16 cellular contexts compared by ENCODE assay signal in genomic region chr5:68193481-68194036, GRCh38. TPM values are rescaled to one million over a fixed set of nuclear protein-coding genes. Genes with fewer than 3 reads are reported as not detected.
DNase-seq lines count a peak whose midpoint lies in the region; ATAC-seq, FAIRE-seq and TF ChIP-seq lines count a peak whose summit lies in the region.
"Had no signal": no experiment of that assay in that cellular context is flagged by ENCODE, and none has a peak within 500 bp of the region (broad histone marks: within the 10 kb centered on the region; RNA-seq: fewer than 3 reads in every experiment).

No MANE protein-coding gene starts in this region.

- H3K27ac ChIP-seq in RWPE2 (ENCODE audit: poor library complexity, severe bottlenecking) (peak overlapping the region; percentile 67), esophagus muscularis mucosa (replicated peaks in 1 of 4) (no peak overlapping the region), mesodermal cell (ENCODE audit: low read depth, low read length, severe bottlenecking) (peak overlapping the region; percentile 57), left lung (no peak overlapping the region)
- H3K27ac ChIP-seq: BLaER1 had no signal

- FAIRE-seq in GM12891 (lab: Jason Lieb, UNC) = no peak

- POLR2A ChIA-PET in GM10248 (lab: Yijun Ruan, JAX) = no interaction called here

- intact Hi-C loops in esophagus muscularis mucosa (cut with DNase I) = no loop called here
- intact Hi-C loops in left lung (cut with DNase I) = no loop called here

- TF ChIP-seq CTCF in RWPE2 (IDR thresholded peaks at IDR 0.05; ENCODE audit: poor library complexity, severe bottlenecking) (no peak), esophagus muscularis mucosa (IDR thresholded peaks at IDR 0.05) (no peak), GM10248 (IDR thresholded peaks at IDR 0.05; ENCODE audit: control extremely low read depth, extremely low read depth, low read depth, missing control alignments) (no peak), left lung (IDR thresholded peaks at IDR 0.05) (no peak)

- TF ChIP-seq POLR2A in GM12891 (IDR thresholded peaks at IDR 0.05; ENCODE audit: low read depth, low read length) (no peak), esophagus muscularis mucosa (IDR thresholded peaks at IDR 0.05; ENCODE audit: low read depth) (no peak)

- no peak for DNase-seq in GM12891 (ENCODE audit: insufficient read length, low spot score)
- DNase-seq in RWPE2 (ENCODE audit: low spot score) = no peak
- DNase-seq in esophagus muscularis mucosa (ENCODE audit: extremely low spot score) = peak; percentile 64
- DNase-seq in GM10248 (ENCODE audit: extremely low spot score) = no peak
- DNase-seq in AML-193 (lab: John Stamatoyannopoulos, UW) = no peak
- DNase-seq in left lung = no peak
- DNase-seq: cerebellar nuclear complex; naive thymus-derived CD8-positive, alpha-beta T cell; NCI-H1105; NCI-H446 treated with DMSO at 0.1 percent for 48 hours; stimulated activated naive CD8-positive, alpha-beta T cell treated with anti-CD3 and anti-CD28 coated beads, Interleukin-15, Interleukin-2, amounts not matched to agents 100 U/mL and 50 U/mL, for 24 hours had no signal

- 61% methylated on average over 3 of the region's 3 CpGs for WGBS in esophagus muscularis mucosa
- WGBS in mesodermal cell (ENCODE audit: insufficient coverage in 2 of 2), 2 experiments = 0% methylated on average over 2 of the region's 3 CpGs; no CpG with 5 or more reads in 1 of the 2 experiments

- H3K36me3 ChIP-seq in RWPE2 (ENCODE audit: low read depth) (no peaks in the 10 kb centered on the region), esophagus muscularis mucosa (no peaks in the 10 kb centered on the region), mesodermal cell (ENCODE audit: control insufficient read depth, insufficient read depth, low read length) (no peaks in the 10 kb centered on the region), left lung (no peaks in the 10 kb centered on the region)
- H3K36me3 ChIP-seq: BLaER1 had no signal

- CTCF ChIA-PET in GM10248 (lab: Yijun Ruan, JAX) = interaction anchor here (1.7 to 2.5 kb wide), 2 partner anchors 20 to 23 kb away, joined by 5 to 10 read pairs; partner anchors contain the start of gene PIK3R1

- no peak for TF ChIP-seq EP300 in esophagus muscularis mucosa (IDR thresholded peaks at IDR 0.05)

- no peak overlapping the region for H3K4me3 ChIP-seq in RWPE2 (ENCODE audit: severe bottlenecking)
- no peak overlapping the region for H3K4me3 ChIP-seq in esophagus muscularis mucosa
- no peak overlapping the region for H3K4me3 ChIP-seq in mesodermal cell (ENCODE audit: extremely low read depth, insufficient read depth, low read length, poor library complexity, severe bottlenecking)
- no peak overlapping the region for H3K4me3 ChIP-seq in left lung
- H3K4me3 ChIP-seq: BLaER1 had no signal

- ATAC-seq in RWPE2 (ENCODE audit: low read depth) = peak; percentile 87
- no peak for ATAC-seq in HG03521 (IDR thresholded peaks at IDR 0.05; ENCODE audit: unreplicated experiment)
- no peak for ATAC-seq in left lung
- ATAC-seq: HCT116; naive thymus-derived CD8-positive, alpha-beta T cell; Panc1; stimulated activated naive CD8-positive, alpha-beta T cell treated with anti-CD3 and anti-CD28 coated beads, Interleukin-15, Interleukin-2, amounts not matched to agents 100 U/mL and 50 U/mL, for 24 hours had no signal

- H3K9me3 ChIP-seq in RWPE2 (ENCODE audit: severe bottlenecking) (no peaks in the 10 kb centered on the region), esophagus muscularis mucosa (no peaks in the 10 kb centered on the region), mesodermal cell (ENCODE audit: control insufficient read depth, low read length) (no peaks in the 10 kb centered on the region), left lung (no peaks in the 10 kb centered on the region)
- H3K9me3 ChIP-seq: BLaER1 had no signal

- H3K27me3 ChIP-seq in RWPE2 (ENCODE audit: insufficient read depth, poor library complexity, severe bottlenecking) (no peaks in the 10 kb centered on the region), esophagus muscularis mucosa (no peaks in the 10 kb centered on the region), left lung (no peaks in the 10 kb centered on the region)
- H3K27me3 ChIP-seq: BLaER1 had no signal

- H3K4me1 ChIP-seq in RWPE2 (ENCODE audit: insufficient read depth, poor library complexity, severe bottlenecking) (peaks cover 23% of the 10 kb centered on the region), esophagus muscularis mucosa (peaks cover 0 to 2% (median 0%) of the 10 kb centered on the region in 4 donors), mesodermal cell (ENCODE audit: control insufficient read depth, insufficient read depth, low read length, poor library complexity, severe bottlenecking) (peaks cover 12% of the 10 kb centered on the region), left lung (peaks cover 0 to 8% of the 10 kb centered on the region in 2 donors)

TF ChIP-seq in GM12891, 5 proteins besides CTCF, POLR2A, EP300 and RAD21:
- no peak for TF ChIP-seq TAF1 (IDR thresholded peaks at IDR 0.05; ENCODE audit: low read depth, low read length)
- TF ChIP-seq SPI1 (IDR thresholded peaks at IDR 0.05; ENCODE audit: low read depth, low read length) = peak; percentile 67

RNA-seq across cellular contexts. Expression of gene PIK3R1, which starts 22.0 kb away (rescaled TPM):
- 16.1 TPM for polyA plus RNA-seq in GM12891 (2012; ENCODE audit: low read depth, missing spikeins)
- 100 to 1,000 TPM; 244 to 563 (median 329) TPM for total RNA-seq in esophagus muscularis mucosa
- polyA plus RNA-seq in mesodermal cell (2013, experiment 1 of 2) = 12.6 TPM
- polyA plus RNA-seq in mesodermal cell (2013, experiment 2 of 2) = 13.0 TPM
- total RNA-seq in left lung = 10 to 100 TPM; 70.9 to 89.4 TPM

Comparison
In these comparisons a context has a peak if more than half of its experiments do, and no peak if none do; other contexts are left out.
1. H3K27ac ChIP-seq: peak in RWPE2 (single experiment) and mesodermal cell (single experiment); none in esophagus muscularis mucosa (0 of 4) and left lung (0 of 2).